Comparison of ENCODE assay signal across 27 cellular contexts in the genomic region with DNA sequence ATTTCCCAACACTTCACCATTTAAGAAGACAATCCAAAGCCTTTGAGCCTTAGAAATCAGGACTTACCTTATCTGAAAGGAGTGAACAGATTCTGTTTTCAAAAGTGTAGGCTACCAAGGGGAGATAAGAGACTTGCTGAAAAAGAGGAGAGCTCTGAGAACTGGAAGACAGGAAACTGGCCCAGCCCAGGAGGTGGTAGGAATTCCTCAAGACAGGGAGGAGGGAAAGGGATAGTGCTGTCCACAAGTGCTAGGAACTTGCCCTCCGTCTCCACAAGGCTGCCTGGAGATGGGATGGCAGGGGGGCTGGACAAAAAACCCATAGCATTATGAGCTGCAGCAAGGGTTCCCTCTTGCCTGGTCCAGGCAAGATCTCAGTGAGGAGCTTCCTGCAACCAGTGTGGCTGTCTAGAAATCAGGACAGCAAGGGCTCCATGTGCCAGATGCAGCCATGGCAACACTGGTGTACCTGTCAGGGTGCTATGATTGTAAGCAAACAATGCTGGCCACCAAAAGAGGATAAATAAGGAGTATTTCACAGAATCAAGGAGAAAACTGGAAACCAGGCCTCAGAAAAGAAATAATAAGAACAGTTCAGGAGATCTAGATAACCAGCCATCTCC.
"Had no signal": no experiment of that assay in that cellular context is flagged by ENCODE, and none has a peak within 500 bp of the region (broad histone marks: within the 10 kb centered on the region; RNA-seq: fewer than 3 reads in every experiment).

No MANE protein-coding gene starts in this region.

- H3K4me3 Mint-ChIP-seq: activated naive CD8-positive, alpha-beta T cell treated with anti-CD3 and anti-CD28 coated beads for 36 hours; activated T-cell treated with anti-CD3 and anti-CD28 coated beads, Interleukin-2, amount 50 U/mL, for 72 hours; memory B cell; naive thymus-derived CD8-positive, alpha-beta T cell; neural crest cell; stimulated activated effector memory CD8-positive, alpha-beta T cell treated with anti-CD3 and anti-CD28 coated beads, Interleukin-12 subunit alpha, Interleukin-12 subunit beta, amount 100 ng/mL, for 72 hours had no signal

- H3K36me3 ChIP-seq: ascending aorta, brain microvascular endothelial cell, sigmoid colon, stomach, thyroid gland, upper lobe of right lung had no signal

- H3K27ac Mint-ChIP-seq: activated naive CD8-positive, alpha-beta T cell treated with anti-CD3 and anti-CD28 coated beads for 36 hours; activated T-cell treated with anti-CD3 and anti-CD28 coated beads, Interleukin-2, amount 50 U/mL, for 72 hours; memory B cell; naive thymus-derived CD8-positive, alpha-beta T cell; stimulated activated effector memory CD8-positive, alpha-beta T cell treated with anti-CD3 and anti-CD28 coated beads, Interleukin-12 subunit alpha, Interleukin-12 subunit beta, amount 100 ng/mL, for 72 hours had no signal

- H3K9me3 Mint-ChIP-seq: activated naive CD8-positive, alpha-beta T cell treated with anti-CD3 and anti-CD28 coated beads for 36 hours; activated T-cell treated with anti-CD3 and anti-CD28 coated beads, Interleukin-2, amount 50 U/mL, for 72 hours; memory B cell; naive thymus-derived CD8-positive, alpha-beta T cell; neural crest cell; stimulated activated effector memory CD8-positive, alpha-beta T cell treated with anti-CD3 and anti-CD28 coated beads, Interleukin-12 subunit alpha, Interleukin-12 subunit beta, amount 100 ng/mL, for 72 hours had no signal

- H3K4me3 ChIP-seq: ascending aorta, coronary artery, dorsolateral prefrontal cortex, psoas muscle, sigmoid colon, stomach, thyroid gland, upper lobe of right lung had no signal

- H3K4me1 Mint-ChIP-seq: activated naive CD8-positive, alpha-beta T cell treated with anti-CD3 and anti-CD28 coated beads for 36 hours; memory B cell; neural crest cell; stimulated activated effector memory CD8-positive, alpha-beta T cell treated with anti-CD3 and anti-CD28 coated beads, Interleukin-12 subunit alpha, Interleukin-12 subunit beta, amount 100 ng/mL, for 72 hours had no signal

- H3K27me3 ChIP-seq: ascending aorta, brain microvascular endothelial cell, dorsolateral prefrontal cortex, sigmoid colon, stomach, thyroid gland, upper lobe of right lung had no signal

- H3K4me1 ChIP-seq: ascending aorta, parathyroid adenoma, psoas muscle, sigmoid colon, stomach, thyroid gland, upper lobe of right lung had no signal

- H3K36me3 Mint-ChIP-seq: activated naive CD8-positive, alpha-beta T cell treated with anti-CD3 and anti-CD28 coated beads for 36 hours; memory B cell; naive thymus-derived CD8-positive, alpha-beta T cell; stimulated activated effector memory CD8-positive, alpha-beta T cell treated with anti-CD3 and anti-CD28 coated beads, Interleukin-12 subunit alpha, Interleukin-12 subunit beta, amount 100 ng/mL, for 72 hours had no signal

- DNase-seq: activated CD4-positive, alpha-beta T cell treated with anti-CD3 and anti-CD28 coated beads, Interleukin-2, amount 50 U/mL, for 1 hour; activated naive CD4-positive, alpha-beta T cell; activated naive CD8-positive, alpha-beta T cell treated with anti-CD3 and anti-CD28 coated beads for 36 hours; activated T-cell treated with anti-CD3 and anti-CD28 coated beads for 4 hours; activated T-cell treated with anti-CD3 and anti-CD28 coated beads, Interleukin-2, amount 50 U/mL, for 72 hours; brain microvascular endothelial cell; dorsolateral prefrontal cortex; effector memory CD4-positive, alpha-beta T cell; erythroblast; foreskin fibroblast; hippocampal formation; naive thymus-derived CD8-positive, alpha-beta T cell; occipital lobe; psoas muscle; sigmoid colon; small intestine; stimulated activated CD4-positive, alpha-beta T cell treated with anti-CD3 and anti-CD28 coated beads, Interleukin-4, amount 100 ng/mL, for 24 hours; stomach; T-helper 2 cell; thyroid gland; upper lobe of right lung had no signal

- H3K9me3 ChIP-seq: ascending aorta, psoas muscle, sigmoid colon, stomach, thyroid gland, upper lobe of right lung had no signal

- ATAC-seq: activated T-cell treated with anti-CD3 and anti-CD28 coated beads, Interleukin-2, amount 50 U/mL, for 72 hours; naive thymus-derived CD8-positive, alpha-beta T cell; psoas muscle; stimulated activated effector memory CD8-positive, alpha-beta T cell treated with anti-CD3 and anti-CD28 coated beads, Interleukin-12 subunit alpha, Interleukin-12 subunit beta, amount 100 ng/mL, for 72 hours; upper lobe of right lung had no signal
